ENCODE assay signal across 18 cellular contexts in genomic region chr1:37755951-37756350, GRCh38. TPM values are rescaled to one million over a fixed set of nuclear protein-coding genes. Genes with fewer than 3 reads are reported as not detected.
"Had no signal": no experiment of that assay in that cellular context is flagged by ENCODE, and none has a peak within 500 bp of the region (broad histone marks: within the 10 kb centered on the region; RNA-seq: fewer than 3 reads in every experiment).

No MANE protein-coding gene starts in this region.

- ATAC-seq: effector memory CD8-positive, alpha-beta T cell; gastrocnemius medialis; heart right ventricle; left lobe of liver; natural killer cell had no signal

- H3K9me3 ChIP-seq: esophagus muscularis mucosa, gastrocnemius medialis, heart right ventricle, right atrium auricular region, thyroid gland had no signal

- H3K4me1 ChIP-seq: gastrocnemius medialis, heart right ventricle, right atrium auricular region, thyroid gland had no signal

- H3K36me3 ChIP-seq: esophagus muscularis mucosa, gastrocnemius medialis, heart right ventricle, right atrium auricular region, thyroid gland had no signal

- H3K4me3 ChIP-seq: esophagus muscularis mucosa, gastrocnemius medialis, heart right ventricle, right atrium auricular region, thyroid gland had no signal

- H3K9me3 Mint-ChIP-seq: effector memory CD8-positive, alpha-beta T cell; natural killer cell; neural crest cell; type B pancreatic cell had no signal

- H3K27ac Mint-ChIP-seq: effector memory CD8-positive, alpha-beta T cell; natural killer cell; type B pancreatic cell had no signal

- H3K27ac ChIP-seq: epithelial cell of prostate, esophagus muscularis mucosa, gastrocnemius medialis, heart right ventricle, right atrium auricular region, thyroid gland had no signal

- H3K36me3 Mint-ChIP-seq: natural killer cell, type B pancreatic cell had no signal

- H3K4me3 Mint-ChIP-seq: effector memory CD8-positive, alpha-beta T cell; natural killer cell; neural crest cell; type B pancreatic cell had no signal

- H3K4me1 Mint-ChIP-seq: neural crest cell had no signal

- DNase-seq: effector memory CD8-positive, alpha-beta T cell; gastrocnemius medialis; heart right ventricle; islet precursor cell; natural killer cell; small intestine; stimulated activated CD4-positive, alpha-beta T cell treated with anti-CD3 and anti-CD28 coated beads, Interleukin-12 subunit alpha, Interleukin-12 subunit beta, amount 100 ng/mL, for 4 hours; thyroid gland had no signal

- FAIRE-seq: small intestine had no signal

RNA-seq across cellular contexts. Expression of gene EPHA10, which starts 9.0 kb away (rescaled TPM):
- total RNA-seq: fibroblast of villous mesenchyme, mammary epithelial cell, myocyte, natural killer cell, osteocyte had no signal
- polyA plus RNA-seq: mammary epithelial cell had no signal
